Comparison of ENCODE assay signal across 28 cellular contexts in the genomic region with DNA sequence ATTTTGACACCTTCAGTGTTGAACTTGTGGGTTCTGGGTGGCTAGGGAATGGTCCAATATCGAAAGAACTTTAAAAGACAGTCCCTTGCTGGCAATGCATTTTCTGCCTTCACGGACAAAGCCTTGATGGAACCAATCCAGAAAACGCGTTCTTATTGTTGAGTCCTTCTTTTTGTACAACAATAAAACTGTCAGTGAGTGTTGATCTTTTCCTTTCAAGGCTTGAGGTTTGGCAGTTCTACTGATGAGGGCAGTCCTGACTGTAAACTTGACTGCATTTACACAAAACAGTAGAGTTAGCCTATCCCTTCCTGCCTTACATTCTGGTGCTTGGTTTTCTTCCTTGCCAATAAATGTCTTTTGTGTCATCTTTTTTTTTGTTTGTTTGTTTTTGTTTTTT. TPM values are rescaled to one million over a fixed set of nuclear protein-coding genes. Genes with fewer than 3 reads are reported as not detected.
"Had no signal": no experiment of that assay in that cellular context is flagged by ENCODE, and none has a peak within 500 bp of the region (broad histone marks: within the 10 kb centered on the region; RNA-seq: fewer than 3 reads in every experiment).

No MANE protein-coding gene starts in this region.

- H3K4me3 ChIP-seq: adrenal gland, SK-N-MC had no signal

- ATAC-seq: activated CD4-positive, alpha-beta T cell treated with anti-CD3 and anti-CD28 coated beads for 36 hours; Panc1; Right ventricle myocardium inferior; T-cell had no signal

- H3K36me3 ChIP-seq: adrenal gland had no signal

- FAIRE-seq: bronchial epithelial cell, TTC549 had no signal

- H3K4me1 ChIP-seq: adrenal gland had no signal

- DNase-seq: activated CD4-positive, alpha-beta memory T cell treated with anti-CD3 and anti-CD28 coated beads, Interleukin-2, amount 10 ng/mL, durations not matched to agents 7 days and 5 days; activated CD4-positive, alpha-beta T cell treated with anti-CD3 and anti-CD28 coated beads for 36 hours; activated CD4-positive, alpha-beta T cell treated with anti-CD3 and anti-CD28 coated beads, Interleukin-2, amount 50 U/mL, for 1 hour; activated CD4-positive, CD25-positive, alpha-beta regulatory T cell; activated naive CD4-positive, alpha-beta T cell treated with anti-CD3 and anti-CD28 coated beads, Interleukin-2, amount 50 U/mL, for 16 hours; activated naive CD8-positive, alpha-beta T cell treated with anti-CD3 and anti-CD28 coated beads, Interleukin-2, amount 10 ng/mL, durations not matched to agents 7 days and 5 days; adrenal gland; anterior cingulate cortex; central memory CD4-positive, alpha-beta T cell; NCI-H1048; NCI-H1930; NCI-H2171 treated with DMSO at 0.1 percent for 48 hours; NCI-H226; NCI-H510A; NCI-H526 treated with DMSO at 0.1 percent for 48 hours; NCI-H82; RPMI8226; T-cell; T-helper 2 cell; T1000 had no signal

- H3K27ac ChIP-seq: adrenal gland, SK-N-MC, VCaP had no signal

- H3K9me3 ChIP-seq: adrenal gland had no signal

RNA-seq across cellular contexts. Expression of gene UGT1A7, which starts 2.5 kb away (rescaled TPM):
- total RNA-seq: activated CD4-positive, alpha-beta memory T cell treated with anti-CD3 and anti-CD28 coated beads, Interleukin-2, amount 10 ng/mL, durations not matched to agents 7 days and 5 days; activated CD4-positive, alpha-beta T cell treated with anti-CD3 and anti-CD28 coated beads for 36 hours; activated CD8-positive, alpha-beta memory T cell treated with anti-CD3 and anti-CD28 coated beads for 36 hours; activated naive CD8-positive, alpha-beta T cell treated with anti-CD3 and anti-CD28 coated beads, Interleukin-2, amount 10 ng/mL, durations not matched to agents 7 days and 5 days; OCI-LY7; Right ventricle myocardium inferior had no signal

RNA-seq across cellular contexts. Expression of gene UGT1A9, which starts 7.5 kb away (rescaled TPM):
- total RNA-seq: activated CD4-positive, alpha-beta memory T cell treated with anti-CD3 and anti-CD28 coated beads, Interleukin-2, amount 10 ng/mL, durations not matched to agents 7 days and 5 days; activated CD4-positive, alpha-beta T cell treated with anti-CD3 and anti-CD28 coated beads for 36 hours; activated CD8-positive, alpha-beta memory T cell treated with anti-CD3 and anti-CD28 coated beads for 36 hours; activated naive CD8-positive, alpha-beta T cell treated with anti-CD3 and anti-CD28 coated beads, Interleukin-2, amount 10 ng/mL, durations not matched to agents 7 days and 5 days; adrenal gland; OCI-LY7; Right ventricle myocardium inferior; T-cell had no signal
- polyA plus RNA-seq: adrenal gland had no signal

RNA-seq across cellular contexts. Expression of gene UGT1A6, which starts 13.5 kb away (rescaled TPM):
- total RNA-seq: activated CD4-positive, alpha-beta memory T cell treated with anti-CD3 and anti-CD28 coated beads, Interleukin-2, amount 10 ng/mL, durations not matched to agents 7 days and 5 days; activated CD4-positive, alpha-beta T cell treated with anti-CD3 and anti-CD28 coated beads for 36 hours; activated CD8-positive, alpha-beta memory T cell treated with anti-CD3 and anti-CD28 coated beads for 36 hours; activated naive CD8-positive, alpha-beta T cell treated with anti-CD3 and anti-CD28 coated beads, Interleukin-2, amount 10 ng/mL, durations not matched to agents 7 days and 5 days; adrenal gland; OCI-LY7; Right ventricle myocardium inferior had no signal

RNA-seq across cellular contexts. Expression of gene UGT1A5, which starts 33.5 kb away (rescaled TPM):
- total RNA-seq: activated CD4-positive, alpha-beta memory T cell treated with anti-CD3 and anti-CD28 coated beads, Interleukin-2, amount 10 ng/mL, durations not matched to agents 7 days and 5 days; activated CD4-positive, alpha-beta T cell treated with anti-CD3 and anti-CD28 coated beads for 36 hours; activated CD8-positive, alpha-beta memory T cell treated with anti-CD3 and anti-CD28 coated beads for 36 hours; activated naive CD8-positive, alpha-beta T cell treated with anti-CD3 and anti-CD28 coated beads, Interleukin-2, amount 10 ng/mL, durations not matched to agents 7 days and 5 days; OCI-LY7; Right ventricle myocardium inferior; T-cell had no signal
- polyA plus RNA-seq: adrenal gland had no signal

RNA-seq across cellular contexts. Expression of gene UGT1A4, which starts 39.4 kb away (rescaled TPM):
- total RNA-seq: activated CD4-positive, alpha-beta memory T cell treated with anti-CD3 and anti-CD28 coated beads, Interleukin-2, amount 10 ng/mL, durations not matched to agents 7 days and 5 days; activated CD4-positive, alpha-beta T cell treated with anti-CD3 and anti-CD28 coated beads for 36 hours; activated CD8-positive, alpha-beta memory T cell treated with anti-CD3 and anti-CD28 coated beads for 36 hours; activated naive CD8-positive, alpha-beta T cell treated with anti-CD3 and anti-CD28 coated beads, Interleukin-2, amount 10 ng/mL, durations not matched to agents 7 days and 5 days; OCI-LY7; Right ventricle myocardium inferior; T-cell had no signal
- polyA plus RNA-seq: adrenal gland had no signal
